In genomic region chr3:151792411-151792810, GRCh38 we compare ENCODE assay signal across 22 cellular contexts. TPM values are rescaled to one million over a fixed set of nuclear protein-coding genes. Genes with fewer than 3 reads are reported as not detected.
DNase-seq lines count a peak whose midpoint lies in the region; ATAC-seq, FAIRE-seq and TF ChIP-seq lines count a peak whose summit lies in the region.
"Had no signal": no experiment of that assay in that cellular context is flagged by ENCODE, and none has a peak within 500 bp of the region (broad histone marks: within the 10 kb centered on the region; RNA-seq: fewer than 3 reads in every experiment).

No MANE protein-coding gene starts in this region.

- intact Hi-C loops in body of pancreas (cut with DNase I) (no loop called here), stomach (cut with DNase I; ENCODE audit: low total_unique reads) (no loop called here)

- ATAC-seq in body of pancreas, result peak; percentile 89
- no peak for ATAC-seq in GM18511 (IDR thresholded peaks at IDR 0.05; ENCODE audit: unreplicated experiment)
- ATAC-seq: CD8-positive, alpha-beta T cell; GM23338 had no signal

- no peaks in the 10 kb centered on the region for H3K36me3 ChIP-seq in body of pancreas (replicated peaks in 1 of 2; ENCODE audit: insufficient read depth in 1 of 2, low read depth in 2 of 2)
- H3K36me3 ChIP-seq in stomach, result no peaks in the 10 kb centered on the region

- H3K4me1 ChIP-seq in body of pancreas (peaks cover 46% of the 10 kb centered on the region), stomach (peaks cover 0 to 26% (median 11%) of the 10 kb centered on the region in 4 donors)

- DNase-seq in H54 (ENCODE audit: insufficient read length, low spot score) (no peak), NCI-H69 (lab: John Stamatoyannopoulos, UW) (peak; percentile 5), body of pancreas (peak in 1 of 4 donors; percentile 54), stomach (no peak), GM12891 (ENCODE audit: insufficient read length, low spot score) (no peak), NCI-H2227 (lab: John Stamatoyannopoulos, UW; ENCODE audit: unreplicated experiment) (no peak)
- DNase-seq: CD8-positive, alpha-beta T cell; COR-L47; DMS153; GF-D8; HCEC 1CT; HFFc6; IMR-90; KG1 had no signal

- 62 to 69% methylated on average over 2 of the region's 2 CpGs for WGBS in body of pancreas, 2 donors
- 34 to 58% (median 54%) methylated on average over 2 of the region's 2 CpGs for WGBS in stomach, 5 donors

- H3K27me3 ChIP-seq in body of pancreas (no peaks in the 10 kb centered on the region), stomach (no peaks in the 10 kb centered on the region)

- no peak for TF ChIP-seq EP300 in stomach (IDR thresholded peaks at IDR 0.05)

- peak; percentile 27 for FAIRE-seq in H54 (lab: Jason Lieb, UNC)
- FAIRE-seq in GM12891 (lab: Jason Lieb, UNC), result no peak
- FAIRE-seq: D721Med, GM18507 had no signal

- H3K9me3 ChIP-seq in body of pancreas (no peaks in the 10 kb centered on the region), stomach (no peaks in the 10 kb centered on the region)

- no peak for TF ChIP-seq POLR2A in H54 (IDR thresholded peaks at IDR 0.05; ENCODE audit: low read depth, low read length)
- TF ChIP-seq POLR2A in body of pancreas (IDR thresholded peaks at IDR 0.05), result no peak
- TF ChIP-seq POLR2A in stomach (IDR thresholded peaks at IDR 0.05), result no peak
- TF ChIP-seq POLR2A in GM12891 (IDR thresholded peaks at IDR 0.05; ENCODE audit: low read depth, low read length), result no peak

- TF ChIP-seq CTCF in body of pancreas (IDR thresholded peaks at IDR 0.05) (no peak), stomach (IDR thresholded peaks at IDR 0.05) (no peak)

- H3K4me3 ChIP-seq in body of pancreas (no peak overlapping the region), stomach (no peak overlapping the region)
- H3K4me3 ChIP-seq: GM23338 had no signal

- H3K27ac ChIP-seq in body of pancreas, result peak overlapping the region; percentile 52 to 74 (median 64)
- H3K27ac ChIP-seq in stomach, result peak overlapping the region in 4 of 5 donors; percentile 41 to 73 (median 54)
- H3K27ac ChIP-seq: HL-60 had no signal

TF ChIP-seq in GM12891, 5 proteins besides CTCF, POLR2A, EP300 and RAD21:
- TF ChIP-seq SPI1 (IDR thresholded peaks at IDR 0.05; ENCODE audit: low read depth, low read length) (no peak), TAF1 (IDR thresholded peaks at IDR 0.05; ENCODE audit: low read depth, low read length) (no peak), POU2F2 (IDR thresholded peaks at IDR 0.05; ENCODE audit: low read depth, low read length) (no peak), PAX5 (IDR thresholded peaks at IDR 0.05; ENCODE audit: insufficient read depth, low read length, severe bottlenecking) (no peak), POLR2AphosphoS5 (IDR thresholded peaks at IDR 0.05; ENCODE audit: low read depth, low read length) (no peak)

RNA-seq across cellular contexts. Expression of gene AADAC, which starts 21.5 kb away (rescaled TPM):
- total RNA-seq in body of pancreas, result 1 to 10 TPM; 7.3 to 8.0 TPM
- 10 to 100 TPM in 1 of 5 donors, 1 to 10 TPM in 1, not detected in 3; 6.7 to 54.7 TPM for total RNA-seq in stomach
- polyA plus RNA-seq in stomach, result 10 to 100 TPM in 1 of 3 donors, 1 to 10 TPM in 1, under 1 TPM in 1; 0.35 to 14.5 (median 9.8) TPM
- polyA plus RNA-seq in GM12891 (2012; ENCODE audit: low read depth, missing spikeins), result not detected
- total RNA-seq: CD8-positive, alpha-beta T cell; GM23338; HFFc6; IMR-90 had no signal
- polyA plus RNA-seq: BJ, CD14-positive monocyte, GM23338, IMR-90 had no signal

RNA-seq across cellular contexts. Expression of gene AADACL2, which starts 58.7 kb away (rescaled TPM):
- total RNA-seq in body of pancreas, result not detected
- total RNA-seq in stomach, result under 1 TPM in 1 of 5 donors, not detected in 4; 0.92 TPM
- not detected for polyA plus RNA-seq in stomach
- not detected for polyA plus RNA-seq in GM12891 (2012; ENCODE audit: low read depth, missing spikeins)
- total RNA-seq: A673; CD8-positive, alpha-beta T cell; GM23338; HFFc6; IMR-90 had no signal
- polyA plus RNA-seq: BJ, CD14-positive monocyte, GM23338, IMR-90 had no signal
